In the genomic region with DNA sequence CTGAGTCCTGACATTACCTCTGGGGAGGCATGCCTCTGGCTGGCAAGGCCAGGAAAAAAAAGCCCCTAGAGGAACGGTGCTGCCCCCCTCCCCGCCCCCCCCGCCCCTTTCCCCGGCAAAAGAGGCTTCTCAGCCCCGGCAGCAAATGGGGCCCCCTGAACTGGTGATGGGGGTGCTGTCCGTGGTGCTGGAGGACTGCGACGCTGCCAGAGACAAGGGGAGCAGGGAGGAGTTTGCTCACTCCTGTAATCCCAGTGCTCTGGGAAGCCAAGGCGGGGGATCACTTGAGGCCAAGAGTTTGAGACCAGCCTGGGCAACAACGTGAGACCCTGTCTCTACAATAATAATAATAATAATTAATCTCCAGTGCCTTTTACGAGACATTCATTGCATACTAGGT, we compare ENCODE assay signal across 1 cellular context.
TF ChIP-seq lines count a peak whose summit lies in the region.

No MANE protein-coding gene starts in this region.

TF ChIP-seq in HepG2, 621 proteins besides CTCF, POLR2A, EP300 and RAD21 (continued from another document and continues in another):
- TF ChIP-seq, protein P1, sequence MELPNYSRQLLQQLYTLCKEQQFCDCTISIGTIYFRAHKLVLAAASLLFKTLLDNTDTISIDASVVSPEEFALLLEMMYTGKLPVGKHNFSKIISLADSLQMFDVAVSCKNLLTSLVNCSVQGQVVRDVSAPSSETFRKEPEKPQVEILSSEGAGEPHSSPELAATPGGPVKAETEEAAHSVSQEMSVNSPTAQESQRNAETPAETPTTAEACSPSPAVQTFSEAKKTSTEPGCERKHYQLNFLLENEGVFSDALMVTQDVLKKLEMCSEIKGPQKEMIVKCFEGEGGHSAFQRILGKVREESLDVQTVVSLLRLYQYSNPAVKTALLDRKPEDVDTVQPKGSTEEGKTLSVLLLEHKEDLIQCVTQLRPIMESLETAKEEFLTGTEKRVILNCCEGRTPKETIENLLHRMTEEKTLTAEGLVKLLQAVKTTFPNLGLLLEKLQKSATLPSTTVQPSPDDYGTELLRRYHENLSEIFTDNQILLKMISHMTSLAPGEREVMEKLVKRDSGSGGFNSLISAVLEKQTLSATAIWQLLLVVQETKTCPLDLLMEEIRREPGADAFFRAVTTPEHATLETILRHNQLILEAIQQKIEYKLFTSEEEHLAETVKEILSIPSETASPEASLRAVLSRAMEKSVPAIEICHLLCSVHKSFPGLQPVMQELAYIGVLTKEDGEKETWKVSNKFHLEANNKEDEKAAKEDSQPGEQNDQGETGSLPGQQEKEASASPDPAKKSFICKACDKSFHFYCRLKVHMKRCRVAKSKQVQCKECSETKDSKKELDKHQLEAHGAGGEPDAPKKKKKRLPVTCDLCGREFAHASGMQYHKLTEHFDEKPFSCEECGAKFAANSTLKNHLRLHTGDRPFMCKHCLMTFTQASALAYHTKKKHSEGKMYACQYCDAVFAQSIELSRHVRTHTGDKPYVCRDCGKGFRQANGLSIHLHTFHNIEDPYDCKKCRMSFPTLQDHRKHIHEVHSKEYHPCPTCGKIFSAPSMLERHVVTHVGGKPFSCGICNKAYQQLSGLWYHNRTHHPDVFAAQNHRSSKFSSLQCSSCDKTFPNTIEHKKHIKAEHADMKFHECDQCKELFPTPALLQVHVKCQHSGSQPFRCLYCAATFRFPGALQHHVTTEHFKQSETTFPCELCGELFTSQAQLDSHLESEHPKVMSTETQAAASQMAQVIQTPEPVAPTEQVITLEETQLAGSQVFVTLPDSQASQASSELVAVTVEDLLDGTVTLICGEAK (IDR thresholded peaks at IDR 0.05) = no peak
- TF ChIP-seq, protein P1 (CRISPR knock-in tag; IDR thresholded peaks at IDR 0.05) = no peak
- TF ChIP-seq DZIP1 (CRISPR knock-in tag; IDR thresholded peaks at IDR 0.05) (no peak), ZNF234 (CRISPR knock-in tag; conservative IDR thresholded peaks at IDR 0.05) (no peak), RNF2 (conservative IDR thresholded peaks at IDR 0.05; ENCODE audit: low read depth) (no peak), ZNF136 (CRISPR knock-in tag; IDR thresholded peaks at IDR 0.05; ENCODE audit: low read depth) (no peak), ZNF878 (CRISPR knock-in tag; IDR thresholded peaks at IDR 0.05) (no peak), POLR2AphosphoS2 (IDR thresholded peaks at IDR 0.05; ENCODE audit: low read depth, low read length) (no peak), ZSCAN12 (CRISPR knock-in tag; IDR thresholded peaks at IDR 0.05) (no peak), YEATS2 (CRISPR knock-in tag; IDR thresholded peaks at IDR 0.05; ENCODE audit: borderline replicate concordance) (no peak), ZNF337 (CRISPR knock-in tag; IDR thresholded peaks at IDR 0.05; ENCODE audit: borderline replicate concordance, low read depth) (no peak), CBX1 (IDR thresholded peaks at IDR 0.05; ENCODE audit: low read depth) (no peak), ZNF605 (CRISPR knock-in tag; IDR thresholded peaks at IDR 0.05) (no peak), MED8 (CRISPR knock-in tag; IDR thresholded peaks at IDR 0.05; ENCODE audit: insufficient replicate concordance) (no peak), ZNF770 (CRISPR knock-in tag; IDR thresholded peaks at IDR 0.05) (no peak), ZNF510 (CRISPR knock-in tag; IDR thresholded peaks at IDR 0.05; ENCODE audit: low read depth) (no peak), CCAR2 (optimal IDR thresholded peaks at IDR 0.05; ENCODE audit: low read depth, low read length) (no peak), ZBTB46 (CRISPR knock-in tag; IDR thresholded peaks at IDR 0.05; ENCODE audit: borderline replicate concordance) (no peak), WIZ (CRISPR knock-in tag; IDR thresholded peaks at IDR 0.05) (peak; percentile 69), ZNF318 (CRISPR knock-in tag; IDR thresholded peaks at IDR 0.05) (no peak), ZNF230 (CRISPR knock-in tag; IDR thresholded peaks at IDR 0.05) (no peak), ZNF746 (CRISPR knock-in tag; IDR thresholded peaks at IDR 0.05) (no peak), NFKBIZ (CRISPR knock-in tag; IDR thresholded peaks at IDR 0.05) (no peak), ATF7 (IDR thresholded peaks at IDR 0.05) (no peak), ATF7 (CRISPR knock-in tag; IDR thresholded peaks at IDR 0.05) (no peak)
- TF ChIP-seq, protein P2, sequence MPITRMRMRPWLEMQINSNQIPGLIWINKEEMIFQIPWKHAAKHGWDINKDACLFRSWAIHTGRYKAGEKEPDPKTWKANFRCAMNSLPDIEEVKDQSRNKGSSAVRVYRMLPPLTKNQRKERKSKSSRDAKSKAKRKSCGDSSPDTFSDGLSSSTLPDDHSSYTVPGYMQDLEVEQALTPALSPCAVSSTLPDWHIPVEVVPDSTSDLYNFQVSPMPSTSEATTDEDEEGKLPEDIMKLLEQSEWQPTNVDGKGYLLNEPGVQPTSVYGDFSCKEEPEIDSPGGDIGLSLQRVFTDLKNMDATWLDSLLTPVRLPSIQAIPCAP (CRISPR knock-in tag; IDR thresholded peaks at IDR 0.05; ENCODE audit: low read depth) = no peak
- TF ChIP-seq, protein P3, sequence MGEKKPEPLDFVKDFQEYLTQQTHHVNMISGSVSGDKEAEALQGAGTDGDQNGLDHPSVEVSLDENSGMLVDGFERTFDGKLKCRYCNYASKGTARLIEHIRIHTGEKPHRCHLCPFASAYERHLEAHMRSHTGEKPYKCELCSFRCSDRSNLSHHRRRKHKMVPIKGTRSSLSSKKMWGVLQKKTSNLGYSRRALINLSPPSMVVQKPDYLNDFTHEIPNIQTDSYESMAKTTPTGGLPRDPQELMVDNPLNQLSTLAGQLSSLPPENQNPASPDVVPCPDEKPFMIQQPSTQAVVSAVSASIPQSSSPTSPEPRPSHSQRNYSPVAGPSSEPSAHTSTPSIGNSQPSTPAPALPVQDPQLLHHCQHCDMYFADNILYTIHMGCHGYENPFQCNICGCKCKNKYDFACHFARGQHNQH (CRISPR knock-in tag; IDR thresholded peaks at IDR 0.05) = peak; percentile 33; the same call in 1 of the 2 replicates
